ENCODE assay signal across 18 cellular contexts in the genomic region with DNA sequence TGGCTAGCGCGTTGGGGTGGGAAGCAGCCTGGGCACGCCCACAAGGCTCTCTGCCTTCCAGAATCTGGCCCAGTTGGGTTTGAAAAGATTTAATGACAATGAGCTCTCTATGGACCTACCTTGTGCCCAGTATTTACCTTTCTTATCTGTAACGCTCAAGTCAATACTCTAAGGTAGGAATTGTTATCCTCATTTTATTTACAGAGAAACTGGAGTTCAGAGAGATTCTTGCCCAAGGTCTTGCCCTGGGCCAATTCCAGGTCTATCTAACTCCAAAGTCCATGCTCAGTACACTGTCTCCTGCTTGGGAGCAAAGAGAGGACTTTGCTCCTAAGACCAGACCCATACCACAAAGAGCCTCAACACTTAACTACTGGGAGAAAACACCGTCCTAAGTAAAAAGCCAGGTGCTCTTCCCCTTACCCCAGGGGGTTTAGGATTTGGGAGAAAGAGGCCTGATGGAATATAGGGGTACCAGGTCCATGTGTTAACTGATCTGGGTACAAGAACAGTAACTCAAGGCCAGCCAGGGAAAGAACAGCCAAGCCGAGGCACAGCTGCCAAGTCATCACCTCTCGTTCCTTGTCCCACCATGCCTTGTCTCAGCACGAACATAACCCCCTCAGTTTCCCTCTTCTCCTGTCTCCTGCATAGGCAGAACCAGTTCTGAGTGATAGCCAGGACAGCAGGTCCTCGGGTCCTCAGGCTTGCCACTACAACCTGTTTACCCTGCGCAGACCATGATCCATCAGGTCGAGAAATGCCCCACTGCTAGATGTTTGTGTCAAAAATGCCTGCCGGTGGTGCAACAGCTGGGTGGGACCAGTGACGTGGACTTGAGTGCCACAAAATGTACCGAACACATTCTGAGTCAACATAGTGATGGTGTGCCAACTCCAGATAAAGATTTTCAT. TPM values are rescaled to one million over a fixed set of nuclear protein-coding genes. Genes with fewer than 3 reads are reported as not detected.
DNase-seq lines count a peak whose midpoint lies in the region; ATAC-seq and TF ChIP-seq lines count a peak whose summit lies in the region.
"Had no signal": no experiment of that assay in that cellular context is flagged by ENCODE, and none has a peak within 500 bp of the region (broad histone marks: within the 10 kb centered on the region; RNA-seq: fewer than 3 reads in every experiment).

No MANE protein-coding gene starts in this region.

- POLR2A ChIA-PET in GM10248 (lab: Yijun Ruan, JAX): no interaction called here

- CTCF ChIA-PET in GM10248 (lab: Yijun Ruan, JAX): no interaction called here

- H3K4me3 ChIP-seq in brain microvascular endothelial cell (ENCODE audit: low read depth, low read length) (no peak overlapping the region), gastrocnemius medialis (no peak overlapping the region)
- H3K4me3 ChIP-seq: BLaER1 treated with 17β-estradiol and CSF1 and Interleukin-3, amounts not matched to agents 10 nM and 100 nM; thyroid gland had no signal

- in situ Hi-C loops in brain microvascular endothelial cell (cut with HindIII; ENCODE audit: low pct_ligation_motif_present, low sequenced_read_pairs): no loop called here
- in situ Hi-C loops in gastrocnemius medialis (cut with MboI; ENCODE audit: low sequenced_read_pairs in 4 of 4): no loop called here

- H3K27ac ChIP-seq in brain microvascular endothelial cell (peak overlapping the region; percentile 69), gastrocnemius medialis (peak overlapping the region in 1 of 4 donors; percentile 0)
- H3K27ac ChIP-seq: BLaER1 treated with 17β-estradiol and CSF1 and Interleukin-3, amounts not matched to agents 10 nM and 100 nM; thyroid gland had no signal

- ATAC-seq in gastrocnemius medialis: peak; percentile 32 to 42
- no peak for ATAC-seq in activated naive CD8-positive, alpha-beta T cell treated with anti-CD3 and anti-CD28 coated beads, Interleukin-2, amount 50 U/mL, for 24 hours
- ATAC-seq: activated CD8-positive, alpha-beta memory T cell treated with anti-CD3 and anti-CD28 coated beads, Interleukin-2, amount 10 ng/mL, durations not matched to agents 7 days and 5 days had no signal

- H3K4me1 ChIP-seq in gastrocnemius medialis: no peaks in the 10 kb centered on the region
- H3K4me1 ChIP-seq: BLaER1 treated with 17β-estradiol and CSF1 and Interleukin-3, amounts not matched to agents 10 nM and 100 nM had no signal

- H3K4me3 Mint-ChIP-seq in activated naive CD8-positive, alpha-beta T cell treated with anti-CD3 and anti-CD28 coated beads, Interleukin-2, amount 50 U/mL, for 24 hours: no peak overlapping the region
- no peak overlapping the region for H3K4me3 Mint-ChIP-seq in immature natural killer cell
- H3K4me3 Mint-ChIP-seq: activated CD8-positive, alpha-beta memory T cell treated with anti-CD3 and anti-CD28 coated beads, Interleukin-2, amount 10 ng/mL, durations not matched to agents 7 days and 5 days; activated naive CD4-positive, alpha-beta T cell treated with anti-CD3 and anti-CD28 coated beads, Interleukin-2, amount 50 U/mL, for 24 hours; central memory CD8-positive, alpha-beta T cell had no signal

- H3K27me3 ChIP-seq in brain microvascular endothelial cell (replicated peaks) (no peaks in the 10 kb centered on the region), gastrocnemius medialis (no peaks in the 10 kb centered on the region)
- H3K27me3 ChIP-seq: BLaER1 treated with 17β-estradiol and CSF1 and Interleukin-3, amounts not matched to agents 10 nM and 100 nM; thyroid gland had no signal

- H3K9me3 ChIP-seq in gastrocnemius medialis: no peaks in the 10 kb centered on the region
- H3K9me3 ChIP-seq: BLaER1 treated with 17β-estradiol and CSF1 and Interleukin-3, amounts not matched to agents 10 nM and 100 nM; thyroid gland had no signal

- no peak for TF ChIP-seq CTCF in brain microvascular endothelial cell (IDR thresholded peaks at IDR 0.05; ENCODE audit: low read depth, low read length, missing control alignments)
- TF ChIP-seq CTCF in gastrocnemius medialis (IDR thresholded peaks at IDR 0.05 in 4 of 5, conservative IDR thresholded peaks at IDR 0.05 in 1 of 5): no peak
- TF ChIP-seq CTCF in GM10248 (IDR thresholded peaks at IDR 0.05; ENCODE audit: control extremely low read depth, extremely low read depth, low read depth, missing control alignments): no peak

- peak; percentile 29 for DNase-seq in EL
- peak; percentile 56 for DNase-seq in brain microvascular endothelial cell
- peak; percentile 78 for DNase-seq in iris pigment epithelial cell (ENCODE audit: low read depth)
- no peak for DNase-seq in gastrocnemius medialis
- no peak for DNase-seq in activated naive CD8-positive, alpha-beta T cell treated with anti-CD3 and anti-CD28 coated beads, Interleukin-2, amount 50 U/mL, for 24 hours
- no peak for DNase-seq in NCI-H2107 treated with DMSO at 0.1 percent for 48 hours (lab: John Stamatoyannopoulos, UW; ENCODE audit: unreplicated experiment)
- no peak for DNase-seq in immature natural killer cell
- no peak for DNase-seq in GM10248 (ENCODE audit: extremely low spot score)
- DNase-seq: activated CD8-positive, alpha-beta memory T cell treated with anti-CD3 and anti-CD28 coated beads, Interleukin-2, amount 10 ng/mL, durations not matched to agents 7 days and 5 days; NCI-H1048; NCI-H446 treated with DMSO at 0.1 percent for 48 hours had no signal

- no peaks in the 10 kb centered on the region for H3K36me3 ChIP-seq in brain microvascular endothelial cell (replicated peaks)
- H3K36me3 ChIP-seq in gastrocnemius medialis: no peaks in the 10 kb centered on the region
- H3K36me3 ChIP-seq: BLaER1 treated with 17β-estradiol and CSF1 and Interleukin-3, amounts not matched to agents 10 nM and 100 nM; thyroid gland had no signal

- TF ChIP-seq POLR2A in gastrocnemius medialis (IDR thresholded peaks at IDR 0.05): no peak

- no peaks in the 10 kb centered on the region for H3K9me3 Mint-ChIP-seq in activated naive CD8-positive, alpha-beta T cell treated with anti-CD3 and anti-CD28 coated beads, Interleukin-2, amount 50 U/mL, for 24 hours
- no peaks in the 10 kb centered on the region for H3K9me3 Mint-ChIP-seq in immature natural killer cell
- H3K9me3 Mint-ChIP-seq: activated naive CD4-positive, alpha-beta T cell treated with anti-CD3 and anti-CD28 coated beads, Interleukin-2, amount 50 U/mL, for 24 hours; central memory CD8-positive, alpha-beta T cell had no signal

- no peaks in the 10 kb centered on the region for H3K4me1 Mint-ChIP-seq in activated naive CD8-positive, alpha-beta T cell treated with anti-CD3 and anti-CD28 coated beads, Interleukin-2, amount 50 U/mL, for 24 hours
- H3K4me1 Mint-ChIP-seq in immature natural killer cell: peaks cover 0 to 4% of the 10 kb centered on the region in 2 donors
- H3K4me1 Mint-ChIP-seq: activated CD8-positive, alpha-beta memory T cell treated with anti-CD3 and anti-CD28 coated beads, Interleukin-2, amount 10 ng/mL, durations not matched to agents 7 days and 5 days; activated naive CD4-positive, alpha-beta T cell treated with anti-CD3 and anti-CD28 coated beads, Interleukin-2, amount 50 U/mL, for 24 hours had no signal

- no peaks in the 10 kb centered on the region for H3K27me3 Mint-ChIP-seq in activated naive CD8-positive, alpha-beta T cell treated with anti-CD3 and anti-CD28 coated beads, Interleukin-2, amount 50 U/mL, for 24 hours
- H3K27me3 Mint-ChIP-seq in immature natural killer cell (ENCODE audit: low read depth in 3 of 3): peaks cover 0 to 3% (median 0%) of the 10 kb centered on the region in 3 donors
- H3K27me3 Mint-ChIP-seq: activated naive CD4-positive, alpha-beta T cell treated with anti-CD3 and anti-CD28 coated beads, Interleukin-2, amount 50 U/mL, for 24 hours; central memory CD8-positive, alpha-beta T cell had no signal

- H3K27ac Mint-ChIP-seq in activated naive CD8-positive, alpha-beta T cell treated with anti-CD3 and anti-CD28 coated beads, Interleukin-2, amount 50 U/mL, for 24 hours: no peak overlapping the region
- no peak overlapping the region for H3K27ac Mint-ChIP-seq in immature natural killer cell
- H3K27ac Mint-ChIP-seq: activated CD8-positive, alpha-beta memory T cell treated with anti-CD3 and anti-CD28 coated beads, Interleukin-2, amount 10 ng/mL, durations not matched to agents 7 days and 5 days; activated naive CD4-positive, alpha-beta T cell treated with anti-CD3 and anti-CD28 coated beads, Interleukin-2, amount 50 U/mL, for 24 hours had no signal

- intact Hi-C loops in gastrocnemius medialis (cut with DNase I; ENCODE audit: low total_unique reads): no loop called here

- H3K36me3 Mint-ChIP-seq in activated naive CD8-positive, alpha-beta T cell treated with anti-CD3 and anti-CD28 coated beads, Interleukin-2, amount 50 U/mL, for 24 hours (ENCODE audit: low read depth): no peaks in the 10 kb centered on the region
- peaks cover 0 to 4% (median 0%) of the 10 kb centered on the region in 3 donors for H3K36me3 Mint-ChIP-seq in immature natural killer cell
- H3K36me3 Mint-ChIP-seq: activated CD8-positive, alpha-beta memory T cell treated with anti-CD3 and anti-CD28 coated beads, Interleukin-2, amount 10 ng/mL, durations not matched to agents 7 days and 5 days; activated naive CD4-positive, alpha-beta T cell treated with anti-CD3 and anti-CD28 coated beads, Interleukin-2, amount 50 U/mL, for 24 hours had no signal

RNA-seq across cellular contexts. Expression of a gene that starts 14.6 kb away (rescaled TPM):
- 1 to 10 TPM in 2 of 4 donors, not detected in 2; 2.6 to 3.5 TPM for total RNA-seq in gastrocnemius medialis
- not detected for polyA plus RNA-seq in immature natural killer cell
- total RNA-seq: activated CD8-positive, alpha-beta memory T cell treated with anti-CD3 and anti-CD28 coated beads, Interleukin-2, amount 10 ng/mL, durations not matched to agents 7 days and 5 days; HT1080; OCI-LY7; thyroid gland had no signal

RNA-seq across cellular contexts. Expression of a gene that starts 16.8 kb away (rescaled TPM):
- 1 to 10 TPM in 2 of 4 donors, not detected in 2; 1.0 to 2.9 TPM for total RNA-seq in gastrocnemius medialis
- not detected for polyA plus RNA-seq in immature natural killer cell
- total RNA-seq: activated CD8-positive, alpha-beta memory T cell treated with anti-CD3 and anti-CD28 coated beads, Interleukin-2, amount 10 ng/mL, durations not matched to agents 7 days and 5 days; HT1080; mesenteric fat pad; OCI-LY7; thyroid gland had no signal

RNA-seq across cellular contexts. Expression of a gene that starts 20.7 kb away (rescaled TPM):
- 10 to 100 TPM; 43.3 to 82.5 (median 56.9) TPM for total RNA-seq in gastrocnemius medialis
- 10 to 100 TPM; 27.8 to 34.3 (median 31.5) TPM for polyA plus RNA-seq in immature natural killer cell

RNA-seq across cellular contexts. Expression of a gene that starts 21.2 kb away (rescaled TPM):
- 10 to 100 TPM in 2 of 4 donors, not detected in 2; 19.3 to 45.7 TPM for total RNA-seq in gastrocnemius medialis
- not detected for polyA plus RNA-seq in immature natural killer cell
- total RNA-seq: activated CD8-positive, alpha-beta memory T cell treated with anti-CD3 and anti-CD28 coated beads, Interleukin-2, amount 10 ng/mL, durations not matched to agents 7 days and 5 days; HT1080; OCI-LY7; thyroid gland had no signal

RNA-seq across cellular contexts. Expression of a gene that starts 28.9 kb away (rescaled TPM):
- total RNA-seq in gastrocnemius medialis: 10 to 100 TPM in 2 of 4 donors, under 1 TPM in 1, not detected in 1; 0.56 to 35.8 (median 18.2) TPM
- polyA plus RNA-seq in immature natural killer cell: under 1 TPM in 2 of 3 donors, not detected in 1; 0.42 to 0.53 TPM

Comparison
In these comparisons a context has a peak if more than half of its experiments do, and no peak if none do; other contexts are left out.
1. DNase-seq: peak in EL (single experiment), brain microvascular endothelial cell (single experiment) and iris pigment epithelial cell (single experiment); none in gastrocnemius medialis (0 of 2), activated naive CD8-positive, alpha-beta T cell treated with anti-CD3 and anti-CD28 coated beads, Interleukin-2, amount 50 U/mL, for 24 hours (single experiment), NCI-H2107 treated with DMSO at 0.1 percent for 48 hours (single experiment), immature natural killer cell (0 of 3) and GM10248 (single experiment).